ENCODE assay signal across 3 cellular contexts in genomic region chr11:69716099-69716498, GRCh38.
TF ChIP-seq lines count a peak whose summit lies in the region.

No MANE protein-coding gene starts in this region.

TF ChIP-seq in IMR-90, 13 proteins besides CTCF, POLR2A, EP300 and RAD21:
- no peak for TF ChIP-seq RCOR1 (IDR thresholded peaks at IDR 0.05; ENCODE audit: insufficient replicate concordance, low read length)
TF ChIP-seq in IMR-90: peak in this region for 0.

TF ChIP-seq in H1, 55 proteins besides CTCF, POLR2A, EP300 and RAD21:
- no peak for TF ChIP-seq RNF2 (IDR thresholded peaks at IDR 0.05; ENCODE audit: borderline replicate concordance, low read depth, low read length, missing control alignments, poor library complexity, severe bottlenecking)
- no peak for TF ChIP-seq E2F6 (IDR thresholded peaks at IDR 0.05)
- TF ChIP-seq NANOG (IDR thresholded peaks at IDR 0.05; ENCODE audit: insufficient read depth, low read depth, low read length, poor library complexity, severe bottlenecking) = no peak
- TF ChIP-seq CEBPB (IDR thresholded peaks at IDR 0.05; ENCODE audit: low read depth, low read length) = no peak
- TF ChIP-seq POLR2AphosphoS5 (IDR thresholded peaks at IDR 0.05; ENCODE audit: low read depth, low read length) = no peak
- no peak for TF ChIP-seq NRF1 (IDR thresholded peaks at IDR 0.05; ENCODE audit: low read depth, low read length)
- TF ChIP-seq CBX5 (IDR thresholded peaks at IDR 0.05; ENCODE audit: low read depth, low read length) = no peak
- no peak for TF ChIP-seq TCF12 (IDR thresholded peaks at IDR 0.05; ENCODE audit: low read depth, low read length)
- no peak for TF ChIP-seq EGR1 (IDR thresholded peaks at IDR 0.05; ENCODE audit: borderline replicate concordance, low read depth, low read length)
- no peak for TF ChIP-seq YY1 (IDR thresholded peaks at IDR 0.05; ENCODE audit: low read depth, low read length)
- no peak for TF ChIP-seq SRF (IDR thresholded peaks at IDR 0.05; ENCODE audit: low read depth, low read length)
- TF ChIP-seq EZH2 (IDR thresholded peaks at IDR 0.05; ENCODE audit: low read depth, low read length, severe bottlenecking) = no peak

TF ChIP-seq in HEK293T, 16 proteins besides CTCF, POLR2A, EP300 and RAD21:
- TF ChIP-seq PKNOX1 (IDR thresholded peaks at IDR 0.05) (no peak), CTBP1 (IDR thresholded peaks at IDR 0.05; ENCODE audit: borderline replicate concordance) (no peak), ARNT (IDR thresholded peaks at IDR 0.05) (no peak), SUZ12 (IDR thresholded peaks at IDR 0.05) (no peak), TARDBP (IDR thresholded peaks at IDR 0.05) (no peak), L3MBTL2 (conservative IDR thresholded peaks at IDR 0.05) (no peak), FOXA1 (IDR thresholded peaks at IDR 0.05) (no peak), ZNF384 (IDR thresholded peaks at IDR 0.05) (no peak)
